Comparison of ENCODE assay signal across 8 cellular contexts in genomic region chr17:19447085-19447583, GRCh38. TPM values are rescaled to one million over a fixed set of nuclear protein-coding genes. Genes with fewer than 3 reads are reported as not detected.
DNase-seq lines count a peak whose midpoint lies in the region; ATAC-seq, FAIRE-seq and TF ChIP-seq lines count a peak whose summit lies in the region.

No MANE protein-coding gene starts in this region.

- peak; percentile 91 to 98 (median 94) for TF ChIP-seq CTCF in heart left ventricle (IDR thresholded peaks at IDR 0.05)
- TF ChIP-seq CTCF in prostate gland (IDR thresholded peaks at IDR 0.05) = peak; percentile 93 to 97 (median 96)
- peak; percentile 94 to 99 (median 98) for TF ChIP-seq CTCF in vagina (IDR thresholded peaks at IDR 0.05)

- H3K4me1 ChIP-seq in heart left ventricle (peaks cover 0 to 20% (median 0%) of the 10 kb centered on the region in 12 donors), prostate gland (replicated peaks) (no peaks in the 10 kb centered on the region), vagina (peaks cover 28% of the 10 kb centered on the region)

- WGBS in heart left ventricle, 4 donors = 29 to 33% (median 32%) methylated on average over 3 of the region's 3 CpGs
- 30% methylated on average over 3 of the region's 3 CpGs for WGBS in prostate gland

- peak; percentile 76 for DNase-seq in NCI-H128 (lab: John Stamatoyannopoulos, UW; ENCODE audit: unreplicated experiment)
- peak; percentile 29 to 66 (median 39) for DNase-seq in T-helper 17 cell
- DNase-seq in amniotic stem cell (lab: John Stamatoyannopoulos, UW) = peak; percentile 25
- peak in 4 of 5 donors; percentile 48 to 68 (median 62) for DNase-seq in heart left ventricle
- peak; percentile 78 for DNase-seq in prostate gland (ENCODE audit: low spot score)
- no peak for DNase-seq in vagina (ENCODE audit: extremely low spot score in 2 of 2)

- H3K4me1 Mint-ChIP-seq in T-helper 17 cell = peaks cover 7% of the 10 kb centered on the region

- H3K36me3 Mint-ChIP-seq in T-helper 17 cell (ENCODE audit: low read depth) = peaks cover 6% of the 10 kb centered on the region

- H3K9me3 ChIP-seq in T-helper 17 cell (ENCODE audit: control insufficient read depth, low read length, poor library complexity, severe bottlenecking) = no peaks in the 10 kb centered on the region
- H3K9me3 ChIP-seq in heart left ventricle = peaks cover 0 to 18% (median 0%) of the 10 kb centered on the region in 12 donors
- H3K9me3 ChIP-seq in prostate gland = no peaks in the 10 kb centered on the region
- no peaks in the 10 kb centered on the region for H3K9me3 ChIP-seq in vagina

- H3K4me3 Mint-ChIP-seq in T-helper 17 cell = no peak overlapping the region

- TF ChIP-seq POLR2A in heart left ventricle (IDR thresholded peaks at IDR 0.05) (no peak), prostate gland (IDR thresholded peaks at IDR 0.05) (no peak), vagina (IDR thresholded peaks at IDR 0.05) (no peak)

- H3K27me3 ChIP-seq in heart left ventricle (no peaks in the 10 kb centered on the region), prostate gland (replicated peaks; ENCODE audit: insufficient read depth) (no peaks in the 10 kb centered on the region), vagina (no peaks in the 10 kb centered on the region)

- H3K27ac Mint-ChIP-seq in T-helper 17 cell = peak overlapping the region; percentile 63

- H3K36me3 ChIP-seq in heart left ventricle (no peaks in the 10 kb centered on the region), prostate gland (no peaks in the 10 kb centered on the region), vagina (no peaks in the 10 kb centered on the region)

- peak; percentile 89 for FAIRE-seq in G401.6 (lab: Jason Lieb, UNC)

- H3K4me3 ChIP-seq in heart left ventricle = no peak overlapping the region
- no peak overlapping the region for H3K4me3 ChIP-seq in prostate gland
- H3K4me3 ChIP-seq in vagina = no peak overlapping the region

- ATAC-seq in T-helper 17 cell (peak; percentile 72), heart left ventricle (peak; percentile 34 to 83 (median 82)), HG02973 (IDR thresholded peaks at IDR 0.05; ENCODE audit: unreplicated experiment) (no peak)

- intact Hi-C loops in heart left ventricle (cut with DNase I) = loop anchor here in 7 of 10 donors (1.0 to 5.0 kb wide), 5 partner anchors 70 to 85 kb away; partner anchors contain the start of genes B9D1 (in 3 of the 7) and MAPK7 (in 1 of the 7)
- intact Hi-C loops in prostate gland (cut with DNase I) = loop anchor here (1.0 to 5.0 kb wide), 3 partner anchors 70 to 130 kb away; partner anchors contain the start of genes B9D1 and MAPK7
- intact Hi-C loops in vagina (cut with DNase I) = loop anchor here (2.0 to 5.0 kb wide), 2 partner anchors 70 to 84 kb away; partner anchors contain the start of genes B9D1 and MAPK7

- H3K27ac ChIP-seq in heart left ventricle = peak overlapping the region in 4 of 12 donors; percentile 13 to 90 (median 37)
- peak overlapping the region in 1 of 2 donors; percentile 52 for H3K27ac ChIP-seq in prostate gland
- H3K27ac ChIP-seq in vagina = peak overlapping the region; percentile 91

- H3K27me3 Mint-ChIP-seq in T-helper 17 cell = peaks cover 32% of the 10 kb centered on the region

RNA-seq across cellular contexts. Expression of gene RNF112, which starts 36.1 kb away (rescaled TPM):
- total RNA-seq in T-helper 17 cell = under 1 TPM; 0.25 to 0.57 TPM
- 1 to 10 TPM in 6 of 9 donors, under 1 TPM in 3; 0.45 to 1.5 (median 1.1) TPM for total RNA-seq in heart left ventricle
- polyA plus RNA-seq in heart left ventricle = 1 to 10 TPM; 2.6 to 3.0 TPM
- total RNA-seq in prostate gland = 1 to 10 TPM; 2.3 to 6.6 TPM
- total RNA-seq in vagina = 1.5 TPM

Comparison
In these comparisons a context has a peak if more than half of its experiments do, and no peak if none do; other contexts are left out.
1. DNase-seq: peak in NCI-H128 (single experiment), T-helper 17 cell (3 of 3), amniotic stem cell (single experiment), heart left ventricle (4 of 5) and prostate gland (single experiment); none in vagina (0 of 2).
2. Peak in every context shown above with its lines, with median percentiles within 50 percentile points of each other: CTCF ChIP-seq.